In genomic region chr20:21902391-21902790, GRCh38 we compare ENCODE assay signal across 22 cellular contexts.
DNase-seq lines count a peak whose midpoint lies in the region; ATAC-seq and TF ChIP-seq lines count a peak whose summit lies in the region.
"Had no signal": no experiment of that assay in that cellular context is flagged by ENCODE, and none has a peak within 500 bp of the region (broad histone marks: within the 10 kb centered on the region; RNA-seq: fewer than 3 reads in every experiment).

No MANE protein-coding gene starts in this region.

- H3K4me1 ChIP-seq in cardiac muscle cell (ENCODE audit: low read depth) (peaks cover 13% of the 10 kb centered on the region), sigmoid colon (peaks cover 0 to 42% (median 19%) of the 10 kb centered on the region in 4 donors)
- H3K4me1 ChIP-seq: BE2C, BLaER1 had no signal

- TF ChIP-seq POLR2A in sigmoid colon (IDR thresholded peaks at IDR 0.05), result no peak

- no peak for ATAC-seq in Right ventricle myocardium inferior
- ATAC-seq: GM12878 had no signal

- H3K27me3 ChIP-seq in cardiac muscle cell (no peaks in the 10 kb centered on the region), sigmoid colon (no peaks in the 10 kb centered on the region)
- H3K27me3 ChIP-seq: BE2C, BLaER1 had no signal

- peak overlapping the region; percentile 18 for H3K27ac ChIP-seq in cardiac muscle cell
- peak overlapping the region; percentile 72 for H3K27ac ChIP-seq in VCaP
- H3K27ac ChIP-seq in sigmoid colon, result peak overlapping the region in 3 of 4 donors; percentile 57 to 79 (median 72)
- H3K27ac ChIP-seq: BLaER1 had no signal

- WGBS in sigmoid colon, 2 donors, result 73 to 74% methylated on average over 3 of the region's 3 CpGs

- no peak overlapping the region for H3K4me3 ChIP-seq in cardiac muscle cell
- no peak overlapping the region for H3K4me3 ChIP-seq in sigmoid colon
- H3K4me3 ChIP-seq: BLaER1, GM12878 had no signal

- TF ChIP-seq CTCF in cardiac muscle cell (IDR thresholded peaks at IDR 0.05; ENCODE audit: low read depth, low read length) (no peak), VCaP (conservative IDR thresholded peaks at IDR 0.05) (no peak), sigmoid colon (IDR thresholded peaks at IDR 0.05) (no peak)

- intact Hi-C loops in Right ventricle myocardium inferior (cut with DNase I), result no loop called here
- intact Hi-C loops in sigmoid colon (cut with DNase I), result loop anchor here (10.0 kb wide), 3 partner anchors 718 to 1452 kb away; partner anchors contain the start of genes KIZ and NXT1

- H3K36me3 ChIP-seq in cardiac muscle cell, result no peaks in the 10 kb centered on the region
- H3K36me3 ChIP-seq in sigmoid colon, result no peaks in the 10 kb centered on the region
- H3K36me3 ChIP-seq: BE2C, BLaER1 had no signal

- DNase-seq in cardiac muscle cell (ENCODE audit: low read depth in 1 of 2, low spot score in 1 of 2) (no peak), Right ventricle myocardium inferior (ENCODE audit: missing footprints) (no peak), sigmoid colon (peak; percentile 73), CD1c-positive myeloid dendritic cell (ENCODE audit: extremely low spot score) (no peak), COR-L47 (lab: John Stamatoyannopoulos, UW) (no peak)
- no peak for DNase-seq in stimulated activated CD4-positive, alpha-beta T cell treated with anti-CD3 and anti-CD28 coated beads, Interleukin-2, amount 100 ng/mL, for 24 hours
- DNase-seq: 8988T; ACHN; BE2C; C1 segment of cervical spinal cord; CD4-positive, alpha-beta memory T cell; CD4-positive, CD25-positive, alpha-beta regulatory T cell; CD8-positive, alpha-beta memory T cell; DMS 273 treated with DMSO at 0.1 percent for 48 hours; DMS53; DMS79; DND-41; EL; GDM1 had no signal

- TF ChIP-seq EP300 in sigmoid colon (IDR thresholded peaks at IDR 0.05), result peak; percentile 50 to 90 (median 77)

- H3K9me3 ChIP-seq in cardiac muscle cell (ENCODE audit: low read depth) (no peaks in the 10 kb centered on the region), sigmoid colon (peaks cover 0 to 3% (median 0%) of the 10 kb centered on the region in 4 donors)
- H3K9me3 ChIP-seq: BE2C had no signal

Comparison
In these comparisons a context has a peak if more than half of its experiments do, and no peak if none do; other contexts are left out.
1. H3K27ac ChIP-seq: peak in every context shown above with its lines; median percentile 72 in VCaP; 72 in sigmoid colon; 18 in cardiac muscle cell.